ENCODE assay signal across 1 cellular context in genomic region chr11:34468209-34468841, GRCh38.
TF ChIP-seq lines count a peak whose summit lies in the region.

No MANE protein-coding gene starts in this region.

TF ChIP-seq in SK-N-SH, 30 proteins besides CTCF, POLR2A, EP300 and RAD21 (continued from another document):
- TF ChIP-seq, protein P1, sequence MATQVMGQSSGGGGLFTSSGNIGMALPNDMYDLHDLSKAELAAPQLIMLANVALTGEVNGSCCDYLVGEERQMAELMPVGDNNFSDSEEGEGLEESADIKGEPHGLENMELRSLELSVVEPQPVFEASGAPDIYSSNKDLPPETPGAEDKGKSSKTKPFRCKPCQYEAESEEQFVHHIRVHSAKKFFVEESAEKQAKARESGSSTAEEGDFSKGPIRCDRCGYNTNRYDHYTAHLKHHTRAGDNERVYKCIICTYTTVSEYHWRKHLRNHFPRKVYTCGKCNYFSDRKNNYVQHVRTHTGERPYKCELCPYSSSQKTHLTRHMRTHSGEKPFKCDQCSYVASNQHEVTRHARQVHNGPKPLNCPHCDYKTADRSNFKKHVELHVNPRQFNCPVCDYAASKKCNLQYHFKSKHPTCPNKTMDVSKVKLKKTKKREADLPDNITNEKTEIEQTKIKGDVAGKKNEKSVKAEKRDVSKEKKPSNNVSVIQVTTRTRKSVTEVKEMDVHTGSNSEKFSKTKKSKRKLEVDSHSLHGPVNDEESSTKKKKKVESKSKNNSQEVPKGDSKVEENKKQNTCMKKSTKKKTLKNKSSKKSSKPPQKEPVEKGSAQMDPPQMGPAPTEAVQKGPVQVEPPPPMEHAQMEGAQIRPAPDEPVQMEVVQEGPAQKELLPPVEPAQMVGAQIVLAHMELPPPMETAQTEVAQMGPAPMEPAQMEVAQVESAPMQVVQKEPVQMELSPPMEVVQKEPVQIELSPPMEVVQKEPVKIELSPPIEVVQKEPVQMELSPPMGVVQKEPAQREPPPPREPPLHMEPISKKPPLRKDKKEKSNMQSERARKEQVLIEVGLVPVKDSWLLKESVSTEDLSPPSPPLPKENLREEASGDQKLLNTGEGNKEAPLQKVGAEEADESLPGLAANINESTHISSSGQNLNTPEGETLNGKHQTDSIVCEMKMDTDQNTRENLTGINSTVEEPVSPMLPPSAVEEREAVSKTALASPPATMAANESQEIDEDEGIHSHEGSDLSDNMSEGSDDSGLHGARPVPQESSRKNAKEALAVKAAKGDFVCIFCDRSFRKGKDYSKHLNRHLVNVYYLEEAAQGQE (IDR thresholded peaks at IDR 0.05; ENCODE audit: low read depth, low read length): no peak
- no peak for TF ChIP-seq FOXM1 (IDR thresholded peaks at IDR 0.05; ENCODE audit: low read depth)
- no peak for TF ChIP-seq EZH2phosphoT487 (IDR thresholded peaks at IDR 0.05; ENCODE audit: borderline replicate concordance, low read depth)
- no peak for TF ChIP-seq SIN3A (IDR thresholded peaks at IDR 0.05; ENCODE audit: borderline replicate concordance, low read depth, low read length)
- no peak for TF ChIP-seq TEAD4 (IDR thresholded peaks at IDR 0.05; ENCODE audit: borderline replicate concordance, insufficient read depth)
- no peak for TF ChIP-seq SMC3 (IDR thresholded peaks at IDR 0.05; ENCODE audit: low read depth, low read length)
